In the genomic region with DNA sequence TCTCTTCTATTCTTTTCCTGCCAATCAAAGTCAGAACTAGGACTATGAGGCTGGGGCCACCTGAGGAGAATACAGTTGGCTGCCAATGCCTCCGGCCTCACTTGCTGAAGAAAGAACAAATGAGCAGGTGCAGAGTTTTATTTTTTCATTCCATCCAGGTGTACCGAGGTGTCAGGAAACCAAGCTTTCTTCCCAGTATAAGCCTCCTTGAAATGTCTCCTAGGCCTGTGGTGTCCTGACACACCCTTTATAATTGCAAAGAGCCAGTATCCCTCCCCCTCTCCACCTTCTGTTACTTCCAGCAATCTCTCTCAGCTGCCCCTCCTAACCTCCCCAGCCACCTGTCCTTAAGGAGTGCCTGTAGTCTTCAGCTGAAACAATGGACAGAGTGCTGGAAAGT, we compare ENCODE assay signal across 23 cellular contexts.
"Had no signal": no experiment of that assay in that cellular context is flagged by ENCODE, and none has a peak within 500 bp of the region (broad histone marks: within the 10 kb centered on the region; RNA-seq: fewer than 3 reads in every experiment).

No MANE protein-coding gene starts in this region.

- H3K9me3 Mint-ChIP-seq: stimulated activated naive CD8-positive, alpha-beta T cell treated with anti-CD3 and anti-CD28 coated beads, Interleukin-15, Interleukin-2, amounts not matched to agents 100 ng/mL and 50 ng/mL, for 24 hours; type B pancreatic cell had no signal

- H3K27ac Mint-ChIP-seq: activated naive CD8-positive, alpha-beta T cell; naive B cell; progenitor cell of endocrine pancreas; stimulated activated naive CD8-positive, alpha-beta T cell treated with anti-CD3 and anti-CD28 coated beads, Interleukin-15, Interleukin-2, amounts not matched to agents 100 ng/mL and 50 ng/mL, for 24 hours; type B pancreatic cell had no signal

- H3K4me3 Mint-ChIP-seq: activated naive CD8-positive, alpha-beta T cell; naive B cell; stimulated activated naive CD8-positive, alpha-beta T cell treated with anti-CD3 and anti-CD28 coated beads, Interleukin-15, Interleukin-2, amounts not matched to agents 100 ng/mL and 50 ng/mL, for 24 hours; type B pancreatic cell had no signal

- H3K36me3 Mint-ChIP-seq: type B pancreatic cell had no signal

- H3K27me3 Mint-ChIP-seq: activated naive CD8-positive, alpha-beta T cell; naive B cell; progenitor cell of endocrine pancreas; stimulated activated naive CD8-positive, alpha-beta T cell treated with anti-CD3 and anti-CD28 coated beads, Interleukin-15, Interleukin-2, amounts not matched to agents 100 ng/mL and 50 ng/mL, for 24 hours had no signal

- ATAC-seq: body of pancreas, left colon, right lobe of liver had no signal

- DNase-seq: activated CD4-positive, alpha-beta T cell treated with anti-CD3 and anti-CD28 coated beads for 4 hours; activated CD4-positive, alpha-beta T cell treated with anti-CD3 and anti-CD28 coated beads, Interleukin-2, amount 50 U/mL, for 4 hours; activated effector memory CD4-positive, alpha-beta T cell treated with Interleukin-2 at 50 U/mL for 16 hours; activated naive CD4-positive, alpha-beta T cell treated with Interleukin-2 at 50 U/mL for 16 hours; adrenal gland; aorta; body of pancreas; cerebellar nuclear complex; effector memory CD4-positive, alpha-beta T cell; glutamatergic neuron; kidney; left colon; mammary epithelial cell; naive B cell; ovary; right lobe of liver; stimulated activated CD4-positive, alpha-beta T cell treated with anti-CD3 and anti-CD28 coated beads, Interleukin-12 subunit alpha, Interleukin-12 subunit beta, amount 100 ng/mL, for 4 hours; stimulated activated CD4-positive, alpha-beta T cell treated with anti-CD3 and anti-CD28 coated beads, Interleukin-4, amount 100 ng/mL, for 1 hour; uterus had no signal
